In genomic region chr3:34865350-34865749, GRCh38 we compare ENCODE assay signal across 2 cellular contexts.
TF ChIP-seq lines count a peak whose summit lies in the region.

No MANE protein-coding gene starts in this region.

TF ChIP-seq in GM23338, 12 proteins besides CTCF, POLR2A, EP300 and RAD21 (continued from another document):
- TF ChIP-seq ETS1 (IDR thresholded peaks at IDR 0.05) (no peak), JUNB (IDR thresholded peaks at IDR 0.05; ENCODE audit: unreplicated experiment) (no peak), EZH2 (IDR thresholded peaks at IDR 0.05; ENCODE audit: low read depth, unreplicated experiment) (no peak), NANOG (IDR thresholded peaks at IDR 0.05; ENCODE audit: borderline replicate concordance) (no peak), ZNF114 (CRISPR knock-in tag; IDR thresholded peaks at IDR 0.05) (no peak), CREB1 (CRISPR knock-in tag; IDR thresholded peaks at IDR 0.05; ENCODE audit: low read depth) (no peak), EZH2phosphoT487 (IDR thresholded peaks at IDR 0.05; ENCODE audit: unreplicated experiment) (no peak), ZNF462 (CRISPR knock-in tag; IDR thresholded peaks at IDR 0.05) (no peak), REST (IDR thresholded peaks at IDR 0.05; ENCODE audit: unreplicated experiment) (no peak), ZNF331 (CRISPR knock-in tag; IDR thresholded peaks at IDR 0.05; ENCODE audit: low read depth) (no peak)

TF ChIP-seq in H1, 55 proteins besides CTCF, POLR2A, EP300 and RAD21 (continued from another document):
- TF ChIP-seq SRF (IDR thresholded peaks at IDR 0.05; ENCODE audit: low read depth, low read length) (peak; percentile 89), TAF7 (optimal IDR thresholded peaks at IDR 0.05; ENCODE audit: borderline replicate concordance, low read depth, low read length) (no peak), BRCA1 (IDR thresholded peaks at IDR 0.05; ENCODE audit: low read depth, low read length) (no peak), CBX8 (IDR thresholded peaks at IDR 0.05; ENCODE audit: borderline replicate concordance, low read depth, low read length) (no peak), CTBP2 (IDR thresholded peaks at IDR 0.05; ENCODE audit: borderline replicate concordance, insufficient read depth, insufficient read length, low read length) (no peak), ZNF274 (IDR thresholded peaks at IDR 0.05; ENCODE audit: borderline replicate concordance, extremely low read depth, low read length) (no peak)
- TF ChIP-seq, protein P1, sequence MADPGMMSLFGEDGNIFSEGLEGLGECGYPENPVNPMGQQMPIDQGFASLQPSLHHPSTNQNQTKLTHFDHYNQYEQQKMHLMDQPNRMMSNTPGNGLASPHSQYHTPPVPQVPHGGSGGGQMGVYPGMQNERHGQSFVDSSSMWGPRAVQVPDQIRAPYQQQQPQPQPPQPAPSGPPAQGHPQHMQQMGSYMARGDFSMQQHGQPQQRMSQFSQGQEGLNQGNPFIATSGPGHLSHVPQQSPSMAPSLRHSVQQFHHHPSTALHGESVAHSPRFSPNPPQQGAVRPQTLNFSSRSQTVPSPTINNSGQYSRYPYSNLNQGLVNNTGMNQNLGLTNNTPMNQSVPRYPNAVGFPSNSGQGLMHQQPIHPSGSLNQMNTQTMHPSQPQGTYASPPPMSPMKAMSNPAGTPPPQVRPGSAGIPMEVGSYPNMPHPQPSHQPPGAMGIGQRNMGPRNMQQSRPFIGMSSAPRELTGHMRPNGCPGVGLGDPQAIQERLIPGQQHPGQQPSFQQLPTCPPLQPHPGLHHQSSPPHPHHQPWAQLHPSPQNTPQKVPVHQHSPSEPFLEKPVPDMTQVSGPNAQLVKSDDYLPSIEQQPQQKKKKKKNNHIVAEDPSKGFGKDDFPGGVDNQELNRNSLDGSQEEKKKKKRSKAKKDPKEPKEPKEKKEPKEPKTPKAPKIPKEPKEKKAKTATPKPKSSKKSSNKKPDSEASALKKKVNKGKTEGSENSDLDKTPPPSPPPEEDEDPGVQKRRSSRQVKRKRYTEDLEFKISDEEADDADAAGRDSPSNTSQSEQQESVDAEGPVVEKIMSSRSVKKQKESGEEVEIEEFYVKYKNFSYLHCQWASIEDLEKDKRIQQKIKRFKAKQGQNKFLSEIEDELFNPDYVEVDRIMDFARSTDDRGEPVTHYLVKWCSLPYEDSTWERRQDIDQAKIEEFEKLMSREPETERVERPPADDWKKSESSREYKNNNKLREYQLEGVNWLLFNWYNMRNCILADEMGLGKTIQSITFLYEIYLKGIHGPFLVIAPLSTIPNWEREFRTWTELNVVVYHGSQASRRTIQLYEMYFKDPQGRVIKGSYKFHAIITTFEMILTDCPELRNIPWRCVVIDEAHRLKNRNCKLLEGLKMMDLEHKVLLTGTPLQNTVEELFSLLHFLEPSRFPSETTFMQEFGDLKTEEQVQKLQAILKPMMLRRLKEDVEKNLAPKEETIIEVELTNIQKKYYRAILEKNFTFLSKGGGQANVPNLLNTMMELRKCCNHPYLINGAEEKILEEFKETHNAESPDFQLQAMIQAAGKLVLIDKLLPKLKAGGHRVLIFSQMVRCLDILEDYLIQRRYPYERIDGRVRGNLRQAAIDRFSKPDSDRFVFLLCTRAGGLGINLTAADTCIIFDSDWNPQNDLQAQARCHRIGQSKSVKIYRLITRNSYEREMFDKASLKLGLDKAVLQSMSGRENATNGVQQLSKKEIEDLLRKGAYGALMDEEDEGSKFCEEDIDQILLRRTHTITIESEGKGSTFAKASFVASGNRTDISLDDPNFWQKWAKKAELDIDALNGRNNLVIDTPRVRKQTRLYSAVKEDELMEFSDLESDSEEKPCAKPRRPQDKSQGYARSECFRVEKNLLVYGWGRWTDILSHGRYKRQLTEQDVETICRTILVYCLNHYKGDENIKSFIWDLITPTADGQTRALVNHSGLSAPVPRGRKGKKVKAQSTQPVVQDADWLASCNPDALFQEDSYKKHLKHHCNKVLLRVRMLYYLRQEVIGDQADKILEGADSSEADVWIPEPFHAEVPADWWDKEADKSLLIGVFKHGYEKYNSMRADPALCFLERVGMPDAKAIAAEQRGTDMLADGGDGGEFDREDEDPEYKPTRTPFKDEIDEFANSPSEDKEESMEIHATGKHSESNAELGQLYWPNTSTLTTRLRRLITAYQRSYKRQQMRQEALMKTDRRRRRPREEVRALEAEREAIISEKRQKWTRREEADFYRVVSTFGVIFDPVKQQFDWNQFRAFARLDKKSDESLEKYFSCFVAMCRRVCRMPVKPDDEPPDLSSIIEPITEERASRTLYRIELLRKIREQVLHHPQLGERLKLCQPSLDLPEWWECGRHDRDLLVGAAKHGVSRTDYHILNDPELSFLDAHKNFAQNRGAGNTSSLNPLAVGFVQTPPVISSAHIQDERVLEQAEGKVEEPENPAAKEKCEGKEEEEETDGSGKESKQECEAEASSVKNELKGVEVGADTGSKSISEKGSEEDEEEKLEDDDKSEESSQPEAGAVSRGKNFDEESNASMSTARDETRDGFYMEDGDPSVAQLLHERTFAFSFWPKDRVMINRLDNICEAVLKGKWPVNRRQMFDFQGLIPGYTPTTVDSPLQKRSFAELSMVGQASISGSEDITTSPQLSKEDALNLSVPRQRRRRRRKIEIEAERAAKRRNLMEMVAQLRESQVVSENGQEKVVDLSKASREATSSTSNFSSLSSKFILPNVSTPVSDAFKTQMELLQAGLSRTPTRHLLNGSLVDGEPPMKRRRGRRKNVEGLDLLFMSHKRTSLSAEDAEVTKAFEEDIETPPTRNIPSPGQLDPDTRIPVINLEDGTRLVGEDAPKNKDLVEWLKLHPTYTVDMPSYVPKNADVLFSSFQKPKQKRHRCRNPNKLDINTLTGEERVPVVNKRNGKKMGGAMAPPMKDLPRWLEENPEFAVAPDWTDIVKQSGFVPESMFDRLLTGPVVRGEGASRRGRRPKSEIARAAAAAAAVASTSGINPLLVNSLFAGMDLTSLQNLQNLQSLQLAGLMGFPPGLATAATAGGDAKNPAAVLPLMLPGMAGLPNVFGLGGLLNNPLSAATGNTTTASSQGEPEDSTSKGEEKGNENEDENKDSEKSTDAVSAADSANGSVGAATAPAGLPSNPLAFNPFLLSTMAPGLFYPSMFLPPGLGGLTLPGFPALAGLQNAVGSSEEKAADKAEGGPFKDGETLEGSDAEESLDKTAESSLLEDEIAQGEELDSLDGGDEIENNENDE (IDR thresholded peaks at IDR 0.05; ENCODE audit: insufficient replicate concordance, low read length): peak; percentile 86
- TF ChIP-seq, protein P2, sequence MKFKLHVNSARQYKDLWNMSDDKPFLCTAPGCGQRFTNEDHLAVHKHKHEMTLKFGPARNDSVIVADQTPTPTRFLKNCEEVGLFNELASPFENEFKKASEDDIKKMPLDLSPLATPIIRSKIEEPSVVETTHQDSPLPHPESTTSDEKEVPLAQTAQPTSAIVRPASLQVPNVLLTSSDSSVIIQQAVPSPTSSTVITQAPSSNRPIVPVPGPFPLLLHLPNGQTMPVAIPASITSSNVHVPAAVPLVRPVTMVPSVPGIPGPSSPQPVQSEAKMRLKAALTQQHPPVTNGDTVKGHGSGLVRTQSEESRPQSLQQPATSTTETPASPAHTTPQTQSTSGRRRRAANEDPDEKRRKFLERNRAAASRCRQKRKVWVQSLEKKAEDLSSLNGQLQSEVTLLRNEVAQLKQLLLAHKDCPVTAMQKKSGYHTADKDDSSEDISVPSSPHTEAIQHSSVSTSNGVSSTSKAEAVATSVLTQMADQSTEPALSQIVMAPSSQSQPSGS (IDR thresholded peaks at IDR 0.05; ENCODE audit: low read length): 0 out of 2 replicates have a peak, but pooled peaks have one; percentile 14
